30 cellular contexts compared by ENCODE assay signal in the genomic region with DNA sequence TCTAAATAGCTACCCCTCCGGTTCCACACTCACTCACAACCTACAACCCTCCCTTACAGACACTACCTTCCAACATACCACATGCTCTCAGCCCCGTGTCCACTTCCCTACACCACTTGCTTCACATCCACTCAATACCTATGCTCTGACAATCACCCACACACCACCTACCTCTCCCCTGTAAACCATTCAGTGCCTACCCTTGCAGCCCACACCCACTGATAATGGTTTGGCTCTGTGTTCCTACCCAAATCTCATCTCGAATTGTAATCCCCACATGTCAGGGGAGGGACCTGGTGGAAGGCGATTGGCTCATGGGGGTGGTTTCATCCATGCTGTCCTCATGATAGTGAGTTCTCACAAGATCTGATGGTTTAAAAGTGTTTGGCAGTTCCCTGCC. TPM values are rescaled to one million over a fixed set of nuclear protein-coding genes. Genes with fewer than 3 reads are reported as not detected.
"Had no signal": no experiment of that assay in that cellular context is flagged by ENCODE, and none has a peak within 500 bp of the region (broad histone marks: within the 10 kb centered on the region; RNA-seq: fewer than 3 reads in every experiment).

No MANE protein-coding gene starts in this region.

- H3K27me3 ChIP-seq: heart left ventricle, spleen, testis had no signal

- H3K9ac ChIP-seq: parathyroid adenoma had no signal

- H3K36me3 ChIP-seq: heart left ventricle, prostate gland, spleen, transverse colon had no signal

- H3K4me3 Mint-ChIP-seq: endodermal cell; naive thymus-derived CD4-positive, alpha-beta T cell; nephron progenitor cell; stimulated activated naive B cell treated with anti-CD40 and anti-IgM and Interleukin-4, amounts not matched to agents 10 μg/mL and 1 μg/mL and 100 μg/mL, for 72 hours; stimulated activated naive CD8-positive, alpha-beta T cell treated with anti-CD3 and anti-CD28 coated beads, Interleukin-15, amount 100 ng/mL, for 72 hours had no signal

- DNase-seq: effector CD4-positive, alpha-beta T cell; endodermal cell; heart left ventricle; hippocampal formation; left colon; left ventricle myocardium superior; mesendoderm; naive thymus-derived CD4-positive, alpha-beta T cell; nephron progenitor cell; spleen; stimulated activated CD4-positive, alpha-beta T cell treated with anti-CD3 and anti-CD28 coated beads, Interleukin-15, amount 100 ng/mL, for 24 hours; stimulated activated CD4-positive, alpha-beta T cell treated with anti-CD3 and anti-CD28 coated beads, Interleukin-1b, Interleukin-23, amount 100 ng/mL, for 48 hours; stimulated activated CD4-positive, alpha-beta T cell treated with anti-CD3 and anti-CD28 coated beads, Interleukin-4, amount 100 ng/mL, for 24 hours; stimulated activated naive B cell treated with anti-CD40 and anti-IgM and Interleukin-4, amounts not matched to agents 10 μg/mL and 1 μg/mL and 100 μg/mL, for 72 hours; stimulated activated naive CD8-positive, alpha-beta T cell treated with anti-CD3 and anti-CD28 coated beads, Interleukin-15, amount 100 ng/mL, for 72 hours; testis; transverse colon had no signal

- H3K4me1 ChIP-seq: parathyroid adenoma, prostate gland, testis, transverse colon had no signal

- H2AFZ ChIP-seq: parathyroid adenoma had no signal

- H3K4me1 Mint-ChIP-seq: endodermal cell, nephron progenitor cell had no signal

- H3K4me3 ChIP-seq: heart left ventricle, lung, prostate gland, spleen, testis, transverse colon had no signal

- ATAC-seq: heart left ventricle; left colon; left ventricle myocardium superior; naive thymus-derived CD4-positive, alpha-beta T cell; sciatic nerve; stimulated activated naive B cell treated with anti-CD40 and anti-IgM and Interleukin-4, amounts not matched to agents 10 μg/mL and 1 μg/mL and 100 μg/mL, for 72 hours; stimulated activated naive CD8-positive, alpha-beta T cell treated with anti-CD3 and anti-CD28 coated beads, Interleukin-15, amount 100 ng/mL, for 72 hours had no signal

- H3K27ac ChIP-seq: heart left ventricle, parathyroid adenoma, prostate gland, spleen, testis, transverse colon had no signal

- H3K9me3 ChIP-seq: heart left ventricle, prostate gland, spleen, testis, transverse colon had no signal

- H3K27ac Mint-ChIP-seq: endodermal cell; naive thymus-derived CD4-positive, alpha-beta T cell; nephron progenitor cell; stimulated activated naive B cell treated with anti-CD40 and anti-IgM and Interleukin-4, amounts not matched to agents 10 μg/mL and 1 μg/mL and 100 μg/mL, for 72 hours; stimulated activated naive CD8-positive, alpha-beta T cell treated with anti-CD3 and anti-CD28 coated beads, Interleukin-15, amount 100 ng/mL, for 72 hours had no signal

- H3K9me3 Mint-ChIP-seq: endodermal cell; naive thymus-derived CD4-positive, alpha-beta T cell; nephron progenitor cell; stimulated activated naive B cell treated with anti-CD40 and anti-IgM and Interleukin-4, amounts not matched to agents 10 μg/mL and 1 μg/mL and 100 μg/mL, for 72 hours; stimulated activated naive CD8-positive, alpha-beta T cell treated with anti-CD3 and anti-CD28 coated beads, Interleukin-15, amount 100 ng/mL, for 72 hours had no signal

- H3K36me3 Mint-ChIP-seq: naive thymus-derived CD4-positive, alpha-beta T cell; stimulated activated naive B cell treated with anti-CD40 and anti-IgM and Interleukin-4, amounts not matched to agents 10 μg/mL and 1 μg/mL and 100 μg/mL, for 72 hours had no signal

RNA-seq across cellular contexts. Expression of gene TMC2, which starts 17.8 kb away (rescaled TPM):
- total RNA-seq: dermis microvascular lymphatic vessel endothelial cell, endothelial cell of umbilical vein, glomerular endothelial cell, heart left ventricle, kidney epithelial cell, left colon, mononuclear cell, renal cortical epithelial cell, skeletal muscle tissue, transverse colon had no signal
- polyA plus RNA-seq: endothelial cell of umbilical vein; esophagus; fibroblast of lung; heart left ventricle; naive thymus-derived CD4-positive, alpha-beta T cell had no signal
